ENCODE assay signal across 21 cellular contexts in genomic region chr12:120872487-120872886, GRCh38.
"Had no signal": no experiment of that assay in that cellular context is flagged by ENCODE, and none has a peak within 500 bp of the region (broad histone marks: within the 10 kb centered on the region; RNA-seq: fewer than 3 reads in every experiment).

No MANE protein-coding gene starts in this region.

- FAIRE-seq: frontal cortex, islet of Langerhans had no signal

- H3K27me3 ChIP-seq: heart left ventricle, suprapubic skin, upper lobe of left lung had no signal

- H3K36me3 ChIP-seq: suprapubic skin, upper lobe of left lung had no signal

- H3K9ac ChIP-seq: SK-N-SH had no signal

- H3K27ac ChIP-seq: heart left ventricle, suprapubic skin had no signal

- ATAC-seq: T-cell had no signal

- H3K9me3 Mint-ChIP-seq: central memory CD8-positive, alpha-beta T cell; naive B cell; T-cell had no signal

- H3K9me3 ChIP-seq: SK-N-SH, suprapubic skin, upper lobe of left lung had no signal

- H3K36me3 Mint-ChIP-seq: naive B cell had no signal

- H3K4me3 ChIP-seq: heart left ventricle, skin epidermis, suprapubic skin, upper lobe of left lung had no signal

- H3K4me3 Mint-ChIP-seq: naive B cell had no signal

- DNase-seq: activated CD4-positive, alpha-beta T cell treated with anti-CD3 and anti-CD28 coated beads, Interleukin-2, amount 50 U/mL, for 4 hours; activated CD4-positive, CD25-positive, alpha-beta regulatory T cell treated with anti-CD3 and anti-CD28 coated beads, Interleukin-2, amount 50 U/mL, for 72 hours; activated naive CD4-positive, alpha-beta T cell treated with anti-CD3 and anti-CD28 coated beads, Interleukin-2, amount 50 U/mL, for 16 hours; amniotic stem cell; cortex of kidney; effector memory CD4-positive, alpha-beta T cell; heart left ventricle; naive B cell; occipital lobe; SK-N-SH; stimulated activated CD4-positive, alpha-beta T cell treated with anti-CD3 and anti-CD28 coated beads, Interleukin-15, amount 100 ng/mL, for 24 hours; stimulated activated CD4-positive, alpha-beta T cell treated with anti-CD3 and anti-CD28 coated beads, Interleukin-4, amount 100 ng/mL, for 24 hours; stimulated activated naive CD4-positive, alpha-beta T cell treated with Interleukin-2 at 50 U/mL for 16 hours; T-cell; T-helper 9 cell; upper lobe of left lung had no signal

- H3K9me2 ChIP-seq: SK-N-SH had no signal

- H3K4me2 ChIP-seq: SK-N-SH had no signal

- H3K27me3 Mint-ChIP-seq: central memory CD8-positive, alpha-beta T cell; naive B cell; T-cell had no signal
